Comparison of ENCODE assay signal across 8 cellular contexts in genomic region chr5:395156-395920, GRCh38. TPM values are rescaled to one million over a fixed set of nuclear protein-coding genes. Genes with fewer than 3 reads are reported as not detected.
A peak's percentile ranks its signal among the peaks of the same experiment; 100 is the strongest.
DNase-seq lines count a peak whose midpoint lies in the region; ATAC-seq and TF ChIP-seq lines count a peak whose summit lies in the region.

No MANE protein-coding gene starts in this region.

- peak overlapping the region; percentile 94 for H4K5ac ChIP-seq in IMR-90 (ENCODE audit: low read depth, low read length)

- peak overlapping the region; percentile 98 for H2AK5ac ChIP-seq in IMR-90 (ENCODE audit: low read depth, low read length)

- H3K56ac ChIP-seq in IMR-90 (ENCODE audit: extremely low read depth, insufficient read depth, low read length): peak overlapping the region; percentile 96

- H3K27me3 Mint-ChIP-seq in mesothelial cell of epicardium (ENCODE audit: low read depth): no peaks in the 10 kb centered on the region
- peaks cover 3 to 11% of the 10 kb centered on the region in 2 donors for H3K27me3 Mint-ChIP-seq in effector memory CD8-positive, alpha-beta T cell

- peak overlapping the region; percentile 92 for H3K18ac ChIP-seq in IMR-90 (ENCODE audit: low read depth, low read length)

- H2BK15ac ChIP-seq in IMR-90 (ENCODE audit: low read depth, low read length): peak overlapping the region; percentile 94; the same call in 2 of the 3 replicates

- peak overlapping the region; percentile 90 for H2AK9ac ChIP-seq in IMR-90 (replicated peaks; ENCODE audit: low read depth, low read length, poor library complexity)

- DNase-seq in AG09309 (ENCODE audit: low read depth) (peak; percentile 92), IMR-90 (peak; percentile 94), brain pericyte (ENCODE audit: low read depth, low spot score) (peak; percentile 83), mesothelial cell of epicardium (ENCODE audit: low spot score in 2 of 2, unreplicated experiment in 2 of 2) (peak in 1 of 2 experiments; percentile 38), left lung (no peak), UCSD-AML1 (lab: John Stamatoyannopoulos, UW; ENCODE audit: unreplicated experiment) (no peak), NCI-H1048 (lab: John Stamatoyannopoulos, UW) (no peak)
- DNase-seq in effector memory CD8-positive, alpha-beta T cell: no peak

- H3K27me3 ChIP-seq in IMR-90 (ENCODE audit: control insufficient read depth, insufficient read depth, low read length): no peaks in the 10 kb centered on the region
- H3K27me3 ChIP-seq in left lung: peaks cover 0 to 9% of the 10 kb centered on the region in 2 donors

- ATAC-seq in IMR-90 (ENCODE audit: low read depth): peak; percentile 66
- ATAC-seq in left lung: no peak
- no peak for ATAC-seq in effector memory CD8-positive, alpha-beta T cell (replicated peaks)

- peaks cover 25% of the 10 kb centered on the region for H3K9me1 ChIP-seq in IMR-90 (ENCODE audit: insufficient read depth, low read length)

- peaks cover 20 to 57% of the 10 kb centered on the region in 2 experiments for H3K79me1 ChIP-seq in IMR-90 (ENCODE audit: low read depth in 1 of 2, low read length in 2 of 2)

- TF ChIP-seq CTCF in AG09309 (IDR thresholded peaks at IDR 0.05; ENCODE audit: control insufficient read depth, insufficient read depth, low read depth, low read length, missing control alignments) (no peak), IMR-90 (conservative IDR thresholded peaks at IDR 0.05; ENCODE audit: low read depth, low read length) (no peak), mesothelial cell of epicardium (IDR thresholded peaks at IDR 0.05; ENCODE audit: unreplicated experiment) (no peak), left lung (IDR thresholded peaks at IDR 0.05) (no peak)

- no peaks in the 10 kb centered on the region for H3K9me3 Mint-ChIP-seq in mesothelial cell of epicardium
- no peaks in the 10 kb centered on the region for H3K9me3 Mint-ChIP-seq in effector memory CD8-positive, alpha-beta T cell

- peak overlapping the region; percentile 84 for H3K27ac Mint-ChIP-seq in mesothelial cell of epicardium
- no peak overlapping the region for H3K27ac Mint-ChIP-seq in effector memory CD8-positive, alpha-beta T cell

- in situ Hi-C loops in IMR-90 (cut with MboI; ENCODE audit: low sequenced_read_pairs): no loop called here

- no peaks in the 10 kb centered on the region for H3K36me3 Mint-ChIP-seq in mesothelial cell of epicardium
- peaks cover 3% of the 10 kb centered on the region for H3K36me3 Mint-ChIP-seq in effector memory CD8-positive, alpha-beta T cell (ENCODE audit: insufficient read depth)

- dilution Hi-C loops in IMR-90 (cut with HindIII; ENCODE audit: low sequenced_read_pairs, unreplicated experiment): no loop called here

- peak overlapping the region; percentile 58 for H3K9ac ChIP-seq in IMR-90 (ENCODE audit: low read depth, low read length)

- no peaks in the 10 kb centered on the region; the same call in 1 of the 2 replicates for H4K20me1 ChIP-seq in IMR-90 (ENCODE audit: insufficient read depth, low read length)

- TF ChIP-seq POLR2A in IMR-90 (IDR thresholded peaks at IDR 0.05; ENCODE audit: low read depth, low read length): peak; percentile 81

- peak overlapping the region; percentile 73 for H2AFZ ChIP-seq in IMR-90 (replicated peaks; ENCODE audit: low read length, poor library complexity)

- peaks cover 47% of the 10 kb centered on the region for H3K4me1 Mint-ChIP-seq in mesothelial cell of epicardium
- peaks cover 10 to 15% of the 10 kb centered on the region in 2 donors for H3K4me1 Mint-ChIP-seq in effector memory CD8-positive, alpha-beta T cell (ENCODE audit: low read depth in 2 of 2)

- CTCF ChIA-PET in IMR-90 (lab: Yijun Ruan, JAX): no interaction called here

- peak overlapping the region; percentile 94 for H2BK5ac ChIP-seq in IMR-90 (ENCODE audit: low read depth, low read length, poor library complexity, severe bottlenecking)

- H3K27ac ChIP-seq in IMR-90 (ENCODE audit: insufficient read depth, low read length) (peak overlapping the region; percentile 94), left lung (peak overlapping the region in 1 of 2 donors; percentile 28)

- H4K91ac ChIP-seq in IMR-90 (ENCODE audit: insufficient read depth, low read depth, low read length): peak overlapping the region; percentile 100

- H3K4ac ChIP-seq in IMR-90 (ENCODE audit: low read depth, low read length): peak overlapping the region; percentile 100

- H2BK20ac ChIP-seq in IMR-90 (ENCODE audit: low read depth, low read length): peak overlapping the region; percentile 99

- peak overlapping the region; percentile 99 for H2BK120ac ChIP-seq in IMR-90 (ENCODE audit: low read depth, low read length)

- H3K14ac ChIP-seq in IMR-90 (replicated peaks; ENCODE audit: low read depth, low read length): peak overlapping the region; percentile 99

- TF ChIP-seq RAD21 in IMR-90 (IDR thresholded peaks at IDR 0.05; ENCODE audit: low read length): no peak

- H4K8ac ChIP-seq in IMR-90 (ENCODE audit: low read depth in 2 of 2, low read length in 2 of 2): peak overlapping the region; percentile 91 to 98

- BruUV-seq in IMR-90 (replicated peaks; lab: Mats Ljungman, UMichigan): no TSS peak

- H3K36me3 ChIP-seq in IMR-90 (ENCODE audit: control insufficient read depth, insufficient read depth, low read length) (peaks cover 10% of the 10 kb centered on the region), left lung (no peaks in the 10 kb centered on the region)

- peak overlapping the region; percentile 96 for H3K23ac ChIP-seq in IMR-90 (ENCODE audit: low read depth, low read length)

- WGBS in IMR-90 (ENCODE audit: extremely low coverage in 2 of 2, insufficient read length in 1 of 2), 2 experiments: 11% methylated on average over 7 of the region's 21 CpGs; no CpG with 5 or more reads in 1 of the 2 experiments

- H3K4me3 ChIP-seq in AG09309 (ENCODE audit: control insufficient read depth, low read depth, low read length): no peak overlapping the region
- no peak overlapping the region for H3K4me3 ChIP-seq in IMR-90 (ENCODE audit: insufficient read depth, low read depth, low read length)
- H3K4me3 ChIP-seq in left lung: no peak overlapping the region

- H3K9me3 ChIP-seq in IMR-90 (ENCODE audit: control insufficient read depth, insufficient read depth, low read length) (no peaks in the 10 kb centered on the region), left lung (no peaks in the 10 kb centered on the region)

- peaks cover 43% of the 10 kb centered on the region for H3K4me1 ChIP-seq in IMR-90 (ENCODE audit: control insufficient read depth, insufficient read depth, low read length)
- H3K4me1 ChIP-seq in left lung: peaks cover 3 to 30% of the 10 kb centered on the region in 2 donors

- POLR2A ChIA-PET in IMR-90 (lab: Charles Lee; ENCODE audit: unreplicated experiment): interaction anchor here (0.8 kb wide), 1 partner anchor 15 kb away, joined by 3 read pairs; no protein-coding TSS in a partner anchor

- H3K4me3 Mint-ChIP-seq in mesothelial cell of epicardium: no peak overlapping the region
- no peak overlapping the region for H3K4me3 Mint-ChIP-seq in effector memory CD8-positive, alpha-beta T cell

- intact Hi-C loops in IMR-90 (cut with micrococcal nuclease) (loop anchor here (2.0 kb wide), 1 partner anchor 27 kb away; no protein-coding TSS in a partner anchor), left lung (cut with DNase I) (no loop called here)

- H3K4me2 ChIP-seq in IMR-90 (ENCODE audit: low read depth, low read length): no peak overlapping the region

TF ChIP-seq in IMR-90, 13 proteins besides CTCF, POLR2A, EP300 and RAD21:
- TF ChIP-seq BHLHE40 (IDR thresholded peaks at IDR 0.05; ENCODE audit: low read depth, low read length) (no peak), CHD1 (IDR thresholded peaks at IDR 0.05; ENCODE audit: low read depth, low read length) (no peak), ELK1 (IDR thresholded peaks at IDR 0.05; ENCODE audit: borderline replicate concordance, low read depth, low read length) (no peak), NFE2L2 (IDR thresholded peaks at IDR 0.05; ENCODE audit: low read depth, low read length) (0 out of 2 replicates have a peak, but pooled peaks have one; percentile 1), SMC3 (IDR thresholded peaks at IDR 0.05; ENCODE audit: low read depth, low read length) (no peak; the same call in 1 of the 2 replicates), USF2 (IDR thresholded peaks at IDR 0.05; ENCODE audit: low read depth, low read length) (no peak), MAFK (IDR thresholded peaks at IDR 0.05; ENCODE audit: low read depth, low read length) (no peak), RCOR1 (IDR thresholded peaks at IDR 0.05; ENCODE audit: insufficient replicate concordance, low read length) (peak; percentile 21), RFX5 (IDR thresholded peaks at IDR 0.05; ENCODE audit: low read depth, low read length) (no peak), CEBPB (IDR thresholded peaks at IDR 0.05; ENCODE audit: low read depth, low read length) (no peak), MAZ (IDR thresholded peaks at IDR 0.05; ENCODE audit: borderline replicate concordance, low read depth, low read length) (0 out of 2 replicates have a peak, but pooled peaks have one; percentile 32), FOS (IDR thresholded peaks at IDR 0.05; ENCODE audit: low read depth, low read length) (peak; percentile 67), MXI1 (IDR thresholded peaks at IDR 0.05; ENCODE audit: borderline replicate concordance, low read depth, low read length) (no peak)

RNA-seq across cellular contexts. Expression of gene EXOC3, which starts 47.6 kb away (rescaled TPM):
- total RNA-seq in IMR-90 (2012; rRNA removed) (47.5 and 50.8 TPM in 2 replicates), mesothelial cell of epicardium (70.4 to 73.5 TPM (median 71.2 TPM) in 3 replicates), left lung (10 to 100 TPM; 43.8 to 58.7 TPM)
- 34.0 and 35.1 TPM in 2 replicates for polyA plus RNA-seq in IMR-90 (2012; rRNA removed)
- 15.1 and 18.7 TPM in 2 replicates for polyA plus RNA-seq in IMR-90 (2012; cell fraction: cytosol; rRNA removed)
- polyA plus RNA-seq in IMR-90 (2012; cell fraction: nucleus; rRNA removed; ENCODE audit: low replicate concordance): 108 and 144 TPM in 2 replicates

Comparison
In these comparisons a context has a peak if more than half of its experiments do, and no peak if none do; other contexts are left out.
1. DNase-seq: peak in AG09309 (single experiment), IMR-90 (single experiment) and brain pericyte (single experiment); none in left lung (0 of 2), UCSD-AML1 (single experiment), effector memory CD8-positive, alpha-beta T cell (0 of 3) and NCI-H1048 (single experiment).